16 cellular contexts compared by ENCODE assay signal in genomic region chr14:83164016-83164415, GRCh38.
DNase-seq lines count a peak whose midpoint lies in the region; TF ChIP-seq lines count a peak whose summit lies in the region.
"Had no signal": no experiment of that assay in that cellular context is flagged by ENCODE, and none has a peak within 500 bp of the region (broad histone marks: within the 10 kb centered on the region; RNA-seq: fewer than 3 reads in every experiment).

No MANE protein-coding gene starts in this region.

- no peak overlapping the region for H3K4me2 ChIP-seq in hepatocyte
- H3K4me2 ChIP-seq: BLaER1 treated with 17β-estradiol and CSF1 and Interleukin-3, amounts not matched to agents 10 nM and 100 nM; GM23338 had no signal

- no peak overlapping the region for H2AFZ ChIP-seq in hepatocyte

- H3K4me3 ChIP-seq in astrocyte of the cerebellum (ENCODE audit: low read depth, low read length) = no peak overlapping the region
- no peak overlapping the region for H3K4me3 ChIP-seq in hepatocyte
- H3K4me3 ChIP-seq: BLaER1 treated with 17β-estradiol and CSF1 and Interleukin-3, amounts not matched to agents 10 nM and 100 nM; gastroesophageal sphincter; GM23338 had no signal

- H3K27ac ChIP-seq in hepatocyte = no peak overlapping the region
- H3K27ac ChIP-seq: BLaER1 treated with 17β-estradiol and CSF1 and Interleukin-3, amounts not matched to agents 10 nM and 100 nM; gastroesophageal sphincter; HL-60 had no signal

- H3K27me3 ChIP-seq in hepatocyte = no peaks in the 10 kb centered on the region
- H3K27me3 ChIP-seq: BLaER1 treated with 17β-estradiol and CSF1 and Interleukin-3, amounts not matched to agents 10 nM and 100 nM; gastroesophageal sphincter had no signal

- no peaks in the 10 kb centered on the region for H3K36me3 ChIP-seq in hepatocyte (replicated peaks; ENCODE audit: insufficient read depth, low read depth)
- H3K36me3 ChIP-seq: BLaER1 treated with 17β-estradiol and CSF1 and Interleukin-3, amounts not matched to agents 10 nM and 100 nM; gastroesophageal sphincter had no signal

- H3K4me1 ChIP-seq in hepatocyte (ENCODE audit: insufficient read depth) = no peaks in the 10 kb centered on the region
- H3K4me1 ChIP-seq: BLaER1 treated with 17β-estradiol and CSF1 and Interleukin-3, amounts not matched to agents 10 nM and 100 nM; gastroesophageal sphincter had no signal

- H4K20me1 ChIP-seq in hepatocyte (ENCODE audit: insufficient read depth, poor library complexity, severe bottlenecking) = no peaks in the 10 kb centered on the region
- H4K20me1 ChIP-seq: BLaER1 treated with 17β-estradiol and CSF1 and Interleukin-3, amounts not matched to agents 10 nM and 100 nM had no signal

- TF ChIP-seq CTCF in AG09319 (IDR thresholded peaks at IDR 0.05; ENCODE audit: low read depth, low read length) (no peak), astrocyte of the cerebellum (IDR thresholded peaks at IDR 0.05; ENCODE audit: low read depth, low read length, missing control alignments) (no peak), hepatocyte (IDR thresholded peaks at IDR 0.05; ENCODE audit: poor library complexity) (no peak)

- DNase-seq in AG09319 (ENCODE audit: extremely low read depth, low read depth) = peak; percentile 71
- DNase-seq in HS-27A (ENCODE audit: low read depth) = peak; percentile 59
- peak; percentile 49 for DNase-seq in astrocyte of the cerebellum (ENCODE audit: low read depth)
- DNase-seq in hepatocyte (ENCODE audit: low spot score) = peak; percentile 12
- no peak for DNase-seq in stimulated activated naive CD4-positive, alpha-beta T cell (lab: John Stamatoyannopoulos, UW)
- no peak for DNase-seq in SHP77 (lab: John Stamatoyannopoulos, UW)
- DNase-seq in mucosa of gallbladder (ENCODE audit: low spot score) = no peak
- no peak for DNase-seq in RKO (ENCODE audit: low spot score)
- DNase-seq: activated CD4-positive, CD25-positive, alpha-beta regulatory T cell; naive B cell; retina; stimulated activated naive CD4-positive, alpha-beta T cell treated with Interleukin-2 at 50 U/mL for 16 hours had no signal

- no peaks in the 10 kb centered on the region for H3K79me2 ChIP-seq in hepatocyte

- no peaks in the 10 kb centered on the region for H3K9me3 ChIP-seq in hepatocyte (ENCODE audit: low read depth)
- H3K9me3 ChIP-seq: BLaER1 treated with 17β-estradiol and CSF1 and Interleukin-3, amounts not matched to agents 10 nM and 100 nM; gastroesophageal sphincter had no signal

- 57% methylated on average over 6 of the region's 6 CpGs for WGBS in hepatocyte (ENCODE audit: low lambda C conversion rate, missing lambda C conversion rate)

- in situ Hi-C loops in astrocyte of the cerebellum (cut with HindIII; ENCODE audit: low sequenced_read_pairs) = no loop called here

- H3K9me2 ChIP-seq in hepatocyte (replicated peaks; ENCODE audit: insufficient read depth) = no peaks in the 10 kb centered on the region

Comparison
In these comparisons a context has a peak if more than half of its experiments do, and no peak if none do; other contexts are left out.
1. DNase-seq: peak in AG09319 (single experiment), HS-27A (single experiment), astrocyte of the cerebellum (single experiment) and hepatocyte (single experiment); none in stimulated activated naive CD4-positive, alpha-beta T cell (0 of 6), SHP77 (0 of 2), mucosa of gallbladder (single experiment) and RKO (single experiment).